ENCODE assay signal across 1 cellular context in genomic region chr11:68146010-68146540, GRCh38.
TF ChIP-seq lines count a peak whose summit lies in the region.

No MANE protein-coding gene starts in this region.

TF ChIP-seq in HepG2, 621 proteins besides CTCF, POLR2A, EP300 and RAD21 (continued from another document):
- peak; percentile 54; the same call in 1 of the 2 replicates for TF ChIP-seq ZNF503 (CRISPR knock-in tag; IDR thresholded peaks at IDR 0.05)
- TF ChIP-seq DMTF1 (CRISPR knock-in tag; IDR thresholded peaks at IDR 0.05), result no peak
- no peak for TF ChIP-seq SMARCC2 (IDR thresholded peaks at IDR 0.05)
- TF ChIP-seq ATM (IDR thresholded peaks at IDR 0.05; ENCODE audit: borderline replicate concordance), result no peak
- no peak for TF ChIP-seq TEAD2 (CRISPR knock-in tag; IDR thresholded peaks at IDR 0.05)
- no peak for TF ChIP-seq NR3C1 (CRISPR knock-in tag; IDR thresholded peaks at IDR 0.05)
- TF ChIP-seq TGIF2 (CRISPR knock-in tag; IDR thresholded peaks at IDR 0.05), result 0 out of 2 replicates have a peak, but pooled peaks have one; percentile 54
- no peak for TF ChIP-seq AGO1 (IDR thresholded peaks at IDR 0.05; ENCODE audit: low read depth, low read length, poor library complexity, severe bottlenecking)
- no peak for TF ChIP-seq KDM5A (IDR thresholded peaks at IDR 0.05; ENCODE audit: borderline replicate concordance, low read length)
- no peak for TF ChIP-seq ZNF570 (CRISPR knock-in tag; IDR thresholded peaks at IDR 0.05; ENCODE audit: borderline replicate concordance)
- no peak for TF ChIP-seq ZFP36 (IDR thresholded peaks at IDR 0.05; ENCODE audit: borderline replicate concordance, low read depth, low read length, partially characterized antibody)
- TF ChIP-seq ZNF224 (CRISPR knock-in tag; IDR thresholded peaks at IDR 0.05), result no peak
- no peak for TF ChIP-seq ZFP91 (CRISPR knock-in tag; IDR thresholded peaks at IDR 0.05; ENCODE audit: borderline replicate concordance)
- TF ChIP-seq ZBTB21 (CRISPR knock-in tag; IDR thresholded peaks at IDR 0.05), result no peak
- no peak for TF ChIP-seq ZSCAN20 (CRISPR knock-in tag; IDR thresholded peaks at IDR 0.05; ENCODE audit: borderline replicate concordance)
- TF ChIP-seq ARID2 (CRISPR knock-in tag; IDR thresholded peaks at IDR 0.05; ENCODE audit: borderline replicate concordance), result no peak
- TF ChIP-seq RAD51 (IDR thresholded peaks at IDR 0.05; ENCODE audit: borderline replicate concordance), result no peak
